Comparison of ENCODE assay signal across 14 cellular contexts in the genomic region with DNA sequence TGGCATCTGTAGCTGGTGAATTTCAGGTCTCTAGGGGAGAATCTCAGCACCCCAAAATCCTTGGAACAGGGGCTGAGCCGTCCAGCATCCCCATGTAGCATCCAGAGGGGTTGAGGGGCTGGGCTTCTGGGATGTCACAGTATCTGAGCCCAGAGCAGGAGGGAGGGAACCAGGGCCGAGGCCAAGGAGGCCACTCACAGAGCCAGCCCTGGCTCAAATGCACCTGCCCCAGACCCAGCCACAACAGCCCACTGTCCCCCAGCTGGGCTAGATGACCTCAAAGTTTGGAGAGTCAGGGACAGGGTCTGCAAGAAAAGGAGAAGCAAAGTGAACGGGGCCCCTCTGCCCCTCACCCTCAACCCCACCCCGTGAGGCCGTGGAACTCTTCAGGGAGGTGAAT. TPM values are rescaled to one million over a fixed set of nuclear protein-coding genes. Genes with fewer than 3 reads are reported as not detected.
DNase-seq lines count a peak whose midpoint lies in the region; ATAC-seq and TF ChIP-seq lines count a peak whose summit lies in the region.
"Had no signal": no experiment of that assay in that cellular context is flagged by ENCODE, and none has a peak within 500 bp of the region (broad histone marks: within the 10 kb centered on the region; RNA-seq: fewer than 3 reads in every experiment).

No MANE protein-coding gene starts in this region.

- H3K36me3 ChIP-seq in BLaER1 (no peaks in the 10 kb centered on the region), tibial artery (peaks cover 39 to 65% (median 62%) of the 10 kb centered on the region in 3 donors), mammary epithelial cell (ENCODE audit: insufficient read depth, low read length) (no peaks in the 10 kb centered on the region)
- peaks cover 55% of the 10 kb centered on the region for H3K36me3 ChIP-seq in CD8-positive, alpha-beta T cell (ENCODE audit: insufficient read depth, low read length)
- H3K36me3 ChIP-seq: uterus had no signal

- CTCF ChIA-PET in CD8-positive, alpha-beta T cell (lab: Charles Lee): interaction anchor here (1.2 to 7.3 kb wide), 3 partner anchors 15 to 60 kb away, joined by 3 to 61 read pairs (median 6); no protein-coding TSS in a partner anchor
- CTCF ChIA-PET in mammary epithelial cell (lab: Charles Lee; ENCODE audit: low non-redundant PET): no interaction called here

- in situ Hi-C loops in mammary epithelial cell (cut with MboI; ENCODE audit: low sequenced_read_pairs in 2 of 2): no loop called here

- peaks cover 3% of the 10 kb centered on the region; the same call in 1 of the 2 replicates for H3K27me3 ChIP-seq in BLaER1
- H3K27me3 ChIP-seq in CD8-positive, alpha-beta T cell (ENCODE audit: insufficient read depth, low read length): no peaks in the 10 kb centered on the region
- H3K27me3 ChIP-seq in tibial artery: no peaks in the 10 kb centered on the region
- no peaks in the 10 kb centered on the region for H3K27me3 ChIP-seq in mammary epithelial cell (ENCODE audit: insufficient read depth, low read length)
- H3K27me3 ChIP-seq: foreskin keratinocyte, MG63, uterus had no signal

- no CpG with 5 or more reads among the region's 5 CpGs for WGBS in mammary epithelial cell (ENCODE audit: low coverage, missing lambda C conversion rate)

- H3K27ac ChIP-seq in BLaER1 (peak overlapping the region; percentile 33), angular gyrus (ENCODE audit: low read depth, low read length) (peak overlapping the region; percentile 22), tibial artery (no peak overlapping the region), mammary epithelial cell (ENCODE audit: insufficient read depth, low read depth, low read length) (no peak overlapping the region)
- H3K27ac ChIP-seq in CD8-positive, alpha-beta T cell (ENCODE audit: low read depth, low read length): peak overlapping the region; percentile 35
- H3K27ac ChIP-seq: foreskin keratinocyte, uterus had no signal

- DNase-seq in CD8-positive, alpha-beta T cell: no peak
- DNase-seq in naive thymus-derived CD8-positive, alpha-beta T cell: no peak
- DNase-seq in tibial artery: no peak
- DNase-seq in mammary epithelial cell: no peak
- no peak for DNase-seq in DMS114 treated with DMSO at 0.1 percent for 48 hours (lab: John Stamatoyannopoulos, UW; ENCODE audit: unreplicated experiment)
- DNase-seq in COLO829 (ENCODE audit: low spot score): no peak
- DNase-seq: effector CD8-positive, alpha-beta T cell; foreskin keratinocyte; MG63; NCI-H2081; SHP77; uterus had no signal

- H3K27me3 Mint-ChIP-seq in CD8-positive, alpha-beta T cell (ENCODE audit: low read depth): no peaks in the 10 kb centered on the region
- H3K27me3 Mint-ChIP-seq in naive thymus-derived CD8-positive, alpha-beta T cell: no peaks in the 10 kb centered on the region

- H2AFZ ChIP-seq in mammary epithelial cell (ENCODE audit: low read depth, low read length): no peak overlapping the region

- TF ChIP-seq CTCF in CD8-positive, alpha-beta T cell (IDR thresholded peaks at IDR 0.05): no peak
- TF ChIP-seq CTCF in tibial artery (IDR thresholded peaks at IDR 0.05) (no peak), mammary epithelial cell (conservative IDR thresholded peaks at IDR 0.05 in 1 of 2, IDR thresholded peaks at IDR 0.05 in 1 of 2; ENCODE audit: extremely low read depth in 1 of 2, insufficient read depth in 1 of 2, low read depth in 1 of 2, low read length in 2 of 2) (no peak)

- intact Hi-C loops in CD8-positive, alpha-beta T cell (cut with DNase I, micrococcal nuclease): no loop called here
- intact Hi-C loops in tibial artery (cut with DNase I; ENCODE audit: low total_unique reads) (no loop called here), mammary epithelial cell (cut with micrococcal nuclease) (no loop called here)

- no peaks in the 10 kb centered on the region for H4K20me1 ChIP-seq in BLaER1
- no peaks in the 10 kb centered on the region for H4K20me1 ChIP-seq in mammary epithelial cell (ENCODE audit: insufficient read depth, low read length)

- peaks cover 96% of the 10 kb centered on the region for H3K4me1 Mint-ChIP-seq in CD8-positive, alpha-beta T cell (ENCODE audit: low read depth)
- H3K4me1 Mint-ChIP-seq in naive thymus-derived CD8-positive, alpha-beta T cell: peaks cover 55 to 98% (median 97%) of the 10 kb centered on the region in 4 donors

- no peaks in the 10 kb centered on the region for H3K9me3 Mint-ChIP-seq in CD8-positive, alpha-beta T cell
- H3K9me3 Mint-ChIP-seq in naive thymus-derived CD8-positive, alpha-beta T cell: no peaks in the 10 kb centered on the region

- no TSS peak for BruUV-seq in mammary epithelial cell (replicated peaks; lab: Mats Ljungman, UMichigan)

- dilution Hi-C loops in mammary epithelial cell (cut with HindIII; ENCODE audit: low sequenced_read_pairs): no loop called here

- peaks cover 60% of the 10 kb centered on the region for H3K36me3 Mint-ChIP-seq in CD8-positive, alpha-beta T cell
- H3K36me3 Mint-ChIP-seq in naive thymus-derived CD8-positive, alpha-beta T cell: peaks cover 0 to 39% (median 19%) of the 10 kb centered on the region in 3 donors

- no peak for ATAC-seq in CD8-positive, alpha-beta T cell
- no peak for ATAC-seq in naive thymus-derived CD8-positive, alpha-beta T cell
- ATAC-seq: foreskin keratinocyte had no signal

- no peak overlapping the region for H3K4me3 ChIP-seq in BLaER1
- H3K4me3 ChIP-seq in CD8-positive, alpha-beta T cell (ENCODE audit: low read depth, low read length): no peak overlapping the region
- no peak overlapping the region for H3K4me3 ChIP-seq in tibial artery
- no peak overlapping the region for H3K4me3 ChIP-seq in mammary epithelial cell (replicated peaks in 1 of 3; ENCODE audit: insufficient read depth in 1 of 3, low read depth in 2 of 3, low read length in 3 of 3)
- H3K4me3 ChIP-seq: MG63, uterus had no signal

- H3K27ac Mint-ChIP-seq in CD8-positive, alpha-beta T cell: peak overlapping the region; percentile 93
- H3K27ac Mint-ChIP-seq in naive thymus-derived CD8-positive, alpha-beta T cell: peak overlapping the region; percentile 95 to 100 (median 98)

- POLR2A ChIA-PET in CD8-positive, alpha-beta T cell (lab: Charles Lee): interaction anchor here (1.1 to 12.4 kb wide), 2 partner anchors 19 to 25 kb away, joined by 3 to 300 read pairs; a partner anchor contains a TSS
- POLR2A ChIA-PET in naive thymus-derived CD8-positive, alpha-beta T cell (lab: Charles Lee): interaction anchor here (1.0 to 41.4 kb wide), 4 partner anchors 15 to 54 kb away, joined by 3 to 1679 read pairs (median 434); a partner anchor contains a TSS

- H3K4me3 Mint-ChIP-seq in CD8-positive, alpha-beta T cell: peak overlapping the region; percentile 37
- peak overlapping the region; percentile 49 to 95 (median 83) for H3K4me3 Mint-ChIP-seq in naive thymus-derived CD8-positive, alpha-beta T cell

- H3K9ac ChIP-seq in BLaER1 (peak overlapping the region; percentile 1; the same call in 1 of the 2 replicates), mammary epithelial cell (ENCODE audit: insufficient read depth, low read length) (no peak overlapping the region)

- H3K4me1 ChIP-seq in BLaER1: peaks cover 95% of the 10 kb centered on the region
- peaks cover 100% of the 10 kb centered on the region for H3K4me1 ChIP-seq in CD8-positive, alpha-beta T cell (ENCODE audit: insufficient read depth, low read length)
- peaks cover 3 to 34% (median 28%) of the 10 kb centered on the region in 4 donors for H3K4me1 ChIP-seq in tibial artery
- H3K4me1 ChIP-seq in mammary epithelial cell (ENCODE audit: insufficient read depth, low read length): peaks cover 13% of the 10 kb centered on the region
- H3K4me1 ChIP-seq: foreskin keratinocyte had no signal

- H3K4me2 ChIP-seq in BLaER1: peak overlapping the region; percentile 95
- no peak overlapping the region for H3K4me2 ChIP-seq in mammary epithelial cell (ENCODE audit: insufficient read depth, low read depth, low read length)

- no peaks in the 10 kb centered on the region for H3K79me2 ChIP-seq in mammary epithelial cell (ENCODE audit: insufficient read depth, low read length)

- H3K9me3 ChIP-seq in BLaER1 (no peaks in the 10 kb centered on the region), tibial artery (no peaks in the 10 kb centered on the region), mammary epithelial cell (replicated peaks; ENCODE audit: insufficient read depth, low read length) (no peaks in the 10 kb centered on the region)
- H3K9me3 ChIP-seq in CD8-positive, alpha-beta T cell (ENCODE audit: low read length): no peaks in the 10 kb centered on the region
- H3K9me3 ChIP-seq: MG63, uterus had no signal

RNA-seq across cellular contexts. Expression of a gene that starts 22.3 kb away (rescaled TPM):
- 10 to 100 TPM; 57.3 to 61.7 TPM for total RNA-seq in CD8-positive, alpha-beta T cell
- total RNA-seq in naive thymus-derived CD8-positive, alpha-beta T cell: 100 to 1,000 TPM; 102 to 114 TPM
- 100 to 1,000 TPM; 211 to 343 (median 262) TPM for polyA plus RNA-seq in naive thymus-derived CD8-positive, alpha-beta T cell
- 10 to 100 TPM; 39.9 to 77.8 TPM for total RNA-seq in mammary epithelial cell
- polyA plus RNA-seq in mammary epithelial cell: 26.5 TPM
- polyA minus RNA-seq in mammary epithelial cell: 31.0 TPM

RNA-seq across cellular contexts. Expression of a gene that starts 31.4 kb away (rescaled TPM):
- under 1 TPM; 0.14 to 0.33 TPM for total RNA-seq in CD8-positive, alpha-beta T cell
- total RNA-seq in naive thymus-derived CD8-positive, alpha-beta T cell: under 1 TPM; 0.21 to 0.25 TPM
- polyA plus RNA-seq in naive thymus-derived CD8-positive, alpha-beta T cell: under 1 TPM in 1 of 3 donors, not detected in 2; 0.10 TPM
- under 1 TPM in 1 of 2 donors, not detected in 1; under 0.01 TPM for total RNA-seq in mammary epithelial cell
- not detected for polyA plus RNA-seq in mammary epithelial cell
- not detected for polyA minus RNA-seq in mammary epithelial cell
- total RNA-seq: foreskin keratinocyte had no signal
- polyA plus RNA-seq: foreskin keratinocyte had no signal

Comparison
In these comparisons a context has a peak if more than half of its experiments do, and no peak if none do; other contexts are left out.
1. H3K27ac ChIP-seq: peak in BLaER1 (single experiment), CD8-positive, alpha-beta T cell (single experiment) and angular gyrus (single experiment); none in tibial artery (0 of 2) and mammary epithelial cell (single experiment).